Comparison of ENCODE assay signal across 7 cellular contexts in genomic region chrX:63128509-63128908, GRCh38.
DNase-seq lines count a peak whose midpoint lies in the region; ATAC-seq and TF ChIP-seq lines count a peak whose summit lies in the region.

No MANE protein-coding gene starts in this region.

- H3K9me2 ChIP-seq in DOHH2 (replicated peaks; ENCODE audit: control insufficient read depth, low read length) = no peaks in the 10 kb centered on the region

- H3K36me3 ChIP-seq in DOHH2 (ENCODE audit: control insufficient read depth, low read length) = no peaks in the 10 kb centered on the region

- H3K27me3 ChIP-seq in DOHH2 (ENCODE audit: control insufficient read depth, low read length) = no peaks in the 10 kb centered on the region

- no peaks in the 10 kb centered on the region for H3K4me1 ChIP-seq in DOHH2 (ENCODE audit: control insufficient read depth, low read length)

- no peaks in the 10 kb centered on the region for H3F3A ChIP-seq in DOHH2 (ENCODE audit: control insufficient read depth, insufficient read depth)

- H3K4me3 ChIP-seq in DOHH2 (ENCODE audit: low read length) = no peak overlapping the region

- H3K4me2 ChIP-seq in DOHH2 (ENCODE audit: low read length) = no peak overlapping the region

- no peaks in the 10 kb centered on the region for H4K20me1 ChIP-seq in DOHH2 (ENCODE audit: control insufficient read depth, insufficient read depth, low read depth, low read length)

- peak; percentile 12 to 19 for DNase-seq in activated CD4-positive, alpha-beta T cell treated with anti-CD3 and anti-CD28 coated beads, Interleukin-2, amount 50 U/mL, for 48 hours
- DNase-seq in medulla oblongata (ENCODE audit: extremely low spot score) = peak; percentile 7

- no peak overlapping the region for H3K27ac ChIP-seq in DOHH2 (ENCODE audit: low read depth, low read length)

- ATAC-seq in GM18520 (IDR thresholded peaks at IDR 0.05; ENCODE audit: unreplicated experiment) (peak; percentile 74), HG03575 (IDR thresholded peaks at IDR 0.05; ENCODE audit: extremely low read depth, insufficient number of reproducible peaks, low FRiP score, unreplicated experiment) (peak; percentile 75), GM21528 (IDR thresholded peaks at IDR 0.05; ENCODE audit: low FRiP score, unreplicated experiment) (no peak), GM21381 (IDR thresholded peaks at IDR 0.05; ENCODE audit: unreplicated experiment) (no peak)

- peak; percentile 43 for TF ChIP-seq CTCF in DOHH2 (IDR thresholded peaks at IDR 0.05; ENCODE audit: low read depth, low read length, poor library complexity, severe bottlenecking)

- no peaks in the 10 kb centered on the region for H3K9me3 ChIP-seq in DOHH2 (ENCODE audit: control insufficient read depth, insufficient read depth, low read length)

- no peaks in the 10 kb centered on the region for H3K79me2 ChIP-seq in DOHH2 (ENCODE audit: control insufficient read depth, low read length)

Comparison
In these comparisons a context has a peak if more than half of its experiments do, and no peak if none do; other contexts are left out.
1. ATAC-seq: peak in GM18520 (single experiment) and HG03575 (single experiment); none in GM21528 (single experiment) and GM21381 (single experiment).